Comparison of ENCODE assay signal across 20 cellular contexts in the genomic region with DNA sequence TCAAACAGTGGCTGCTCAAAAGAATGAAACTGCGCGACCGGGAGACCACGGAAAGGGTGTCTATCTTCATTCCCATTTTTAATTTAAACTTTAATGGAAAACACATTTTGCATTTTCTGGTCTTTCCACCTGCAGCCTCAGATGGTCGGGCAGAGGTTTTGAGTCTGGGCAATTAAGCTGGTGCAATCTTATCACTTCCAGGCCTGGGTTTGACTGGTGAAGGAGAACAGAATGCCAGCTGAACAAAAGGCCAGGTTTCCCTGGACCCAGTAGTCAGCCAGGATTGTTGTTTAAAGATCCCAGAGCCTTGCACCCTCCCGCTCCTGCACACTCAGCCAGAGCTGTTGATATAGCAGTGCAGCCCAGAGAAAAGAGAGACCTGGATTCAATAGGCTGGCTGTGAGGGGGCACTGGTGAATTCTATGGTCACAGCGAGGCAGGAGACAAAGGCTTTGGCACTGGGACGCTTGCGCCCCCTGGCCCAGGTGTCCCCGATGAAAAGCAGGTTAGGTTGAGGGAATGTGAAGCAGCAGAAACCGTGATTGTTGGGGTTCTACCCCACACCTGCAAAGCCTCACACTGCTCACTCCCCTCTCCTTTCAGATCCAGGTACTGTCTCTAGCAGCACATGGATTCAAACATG.
DNase-seq lines count a peak whose midpoint lies in the region; ATAC-seq and TF ChIP-seq lines count a peak whose summit lies in the region.
"Had no signal": no experiment of that assay in that cellular context is flagged by ENCODE, and none has a peak within 500 bp of the region (broad histone marks: within the 10 kb centered on the region; RNA-seq: fewer than 3 reads in every experiment).

No MANE protein-coding gene starts in this region.

- ATAC-seq in GM23338 (peak; percentile 74), T-helper 17 cell (no peak)
- ATAC-seq: GM12878 had no signal

- no peaks in the 10 kb centered on the region for H3K9me3 ChIP-seq in T-helper 17 cell (ENCODE audit: control insufficient read depth, low read length, poor library complexity, severe bottlenecking)
- H3K9me3 ChIP-seq in iPS-18a (ENCODE audit: control insufficient read depth, low read depth, low read length) = no peaks in the 10 kb centered on the region
- H3K9me3 ChIP-seq in trophoblast cell (ENCODE audit: insufficient read depth, low read depth, low read length) = no peaks in the 10 kb centered on the region
- H3K9me3 ChIP-seq in Peyer's patch = no peaks in the 10 kb centered on the region
- H3K9me3 ChIP-seq: left lung, mucosa of descending colon had no signal

- WGBS in trophoblast cell (ENCODE audit: extremely low coverage, insufficient coverage, insufficient read length) = no CpG with 5 or more reads among the region's 11 CpGs

- peaks cover 7% of the 10 kb centered on the region for H3K79me1 ChIP-seq in trophoblast cell (ENCODE audit: low read length)

- no peak overlapping the region for H4K12ac ChIP-seq in trophoblast cell (ENCODE audit: low read depth, low read length)

- peaks cover 20% of the 10 kb centered on the region for H3K27me3 Mint-ChIP-seq in GM23338 (ENCODE audit: insufficient read depth, low read depth, poor library complexity)
- H3K27me3 Mint-ChIP-seq in T-helper 17 cell = no peaks in the 10 kb centered on the region
- peaks cover 7% of the 10 kb centered on the region for H3K27me3 Mint-ChIP-seq in nephron progenitor cell (ENCODE audit: low read depth, poor library complexity)
- H3K27me3 Mint-ChIP-seq: activated B cell treated with CpG ODN at 0.5 μM for 24 hours; activated CD4-positive, alpha-beta memory T cell treated with anti-CD3 and anti-CD28 coated beads, Interleukin-2, amount 10 ng/mL, durations not matched to agents 7 days and 5 days; CD4-positive, CD25-positive, alpha-beta regulatory T cell had no signal

- H3K4me2 ChIP-seq in GM23338 (peak overlapping the region; percentile 67), trophoblast cell (ENCODE audit: low read length) (no peak overlapping the region)

- no peak for TF ChIP-seq POLR2A in Peyer's patch (IDR thresholded peaks at IDR 0.05)

- H3K36me3 Mint-ChIP-seq in GM23338 (ENCODE audit: low read depth) (no peaks in the 10 kb centered on the region), T-helper 17 cell (ENCODE audit: low read depth) (peaks cover 17% of the 10 kb centered on the region), nephron progenitor cell (ENCODE audit: low read depth) (peaks cover 6% of the 10 kb centered on the region)

- H2AK5ac ChIP-seq in trophoblast cell (ENCODE audit: low read length) = peak overlapping the region; percentile 69

- TF ChIP-seq CTCF in GM23338 (conservative IDR thresholded peaks at IDR 0.05; ENCODE audit: low read depth in 2 of 2) (peak; percentile 34 to 81; a peak in 3 of 4 replicates), nephron progenitor cell (IDR thresholded peaks at IDR 0.05) (no peak), Peyer's patch (IDR thresholded peaks at IDR 0.05) (no peak)

- 0 out of 2 replicates have a peak, but pooled peaks cover 4% of the 10 kb centered on the region for H3F3A ChIP-seq in GM23338 (replicated peaks; ENCODE audit: low read depth)

- DNase-seq in GM23338 (ENCODE audit: low spot score) = peak; percentile 75
- no peak for DNase-seq in T-helper 17 cell
- DNase-seq in trophoblast cell = no peak
- no peak for DNase-seq in nephron progenitor cell
- no peak for DNase-seq in Peyer's patch
- no peak for DNase-seq in DMS53 (lab: John Stamatoyannopoulos, UW)
- no peak for DNase-seq in Kasumi-1 (lab: John Stamatoyannopoulos, UW)
- DNase-seq: activated B cell treated with CpG ODN at 0.5 μM for 24 hours; activated CD4-positive, alpha-beta memory T cell treated with anti-CD3 and anti-CD28 coated beads, Interleukin-2, amount 10 ng/mL, durations not matched to agents 7 days and 5 days; activated T-cell treated with anti-CD3 and anti-CD28 coated beads for 4 hours; CD4-positive, CD25-positive, alpha-beta regulatory T cell; DMS153; GOT3; NCI-H187 treated with DMSO at 0.1 percent for 48 hours; NCI-H226; SIG-M5 had no signal

- H3K27ac Mint-ChIP-seq in GM23338 (no peak overlapping the region), T-helper 17 cell (peak overlapping the region; percentile 47), nephron progenitor cell (no peak overlapping the region)
- H3K27ac Mint-ChIP-seq: activated CD4-positive, alpha-beta memory T cell treated with anti-CD3 and anti-CD28 coated beads, Interleukin-2, amount 10 ng/mL, durations not matched to agents 7 days and 5 days had no signal

- peak overlapping the region; percentile 31 for H4K8ac ChIP-seq in trophoblast cell (ENCODE audit: low read depth, low read length)

- no peak overlapping the region for H3K4ac ChIP-seq in trophoblast cell (ENCODE audit: low read depth, low read length)

- peak overlapping the region; percentile 30; the same call in 1 of the 2 replicates for H3K4me3 ChIP-seq in GM23338
- H3K4me3 ChIP-seq in iPS-18a (ENCODE audit: low read length) = peak overlapping the region; percentile 25
- no peak overlapping the region for H3K4me3 ChIP-seq in trophoblast cell (ENCODE audit: low read depth, low read length)
- no peak overlapping the region for H3K4me3 ChIP-seq in Peyer's patch
- H3K4me3 ChIP-seq: GM12878, left lung, mucosa of descending colon had no signal

- H3K4me1 ChIP-seq in GM23338 (ENCODE audit: insufficient read depth) (peaks cover 20% of the 10 kb centered on the region), iPS-18a (ENCODE audit: control insufficient read depth, low read depth, low read length) (peaks cover 17% of the 10 kb centered on the region), trophoblast cell (ENCODE audit: control insufficient read depth in 1 of 2, insufficient read depth in 2 of 2, low read length in 2 of 2) (peaks cover 13 to 15% of the 10 kb centered on the region in 2 experiments), Peyer's patch (peaks cover 0 to under 1% (median 0%) of the 10 kb centered on the region in 4 donors)

- no peaks in the 10 kb centered on the region; the same call in 1 of the 2 replicates for H3K9me2 ChIP-seq in GM23338 (ENCODE audit: insufficient read depth)

- H3K23ac ChIP-seq in trophoblast cell (ENCODE audit: low read length) = no peak overlapping the region

- no peak overlapping the region for H3K18ac ChIP-seq in trophoblast cell (ENCODE audit: low read length)

- H2BK5ac ChIP-seq in trophoblast cell (ENCODE audit: low read depth, low read length, poor library complexity) = no peak overlapping the region

- peak overlapping the region; percentile 36 for H2BK12ac ChIP-seq in trophoblast cell (ENCODE audit: low read length)

- no peaks in the 10 kb centered on the region for H4K20me1 ChIP-seq in GM23338 (replicated peaks; ENCODE audit: insufficient read depth)

- H2BK120ac ChIP-seq in trophoblast cell (ENCODE audit: insufficient read depth, low read length, poor library complexity) = no peak overlapping the region

- H4K91ac ChIP-seq in trophoblast cell (ENCODE audit: low read depth, low read length) = peak overlapping the region; percentile 41

- H3K36me3 ChIP-seq in GM23338 (ENCODE audit: insufficient read depth) (no peaks in the 10 kb centered on the region), iPS-18a (ENCODE audit: control insufficient read depth, low read depth, low read length) (no peaks in the 10 kb centered on the region), trophoblast cell (ENCODE audit: control insufficient read depth in 1 of 2, insufficient read depth in 2 of 2, low read length in 2 of 2) (no peaks in the 10 kb centered on the region), Peyer's patch (peaks cover 0 to 10% (median 7%) of the 10 kb centered on the region in 3 donors)

- no peaks in the 10 kb centered on the region; the same call in 2 of the 3 replicates for H3K9me3 Mint-ChIP-seq in GM23338
- no peaks in the 10 kb centered on the region for H3K9me3 Mint-ChIP-seq in nephron progenitor cell
- H3K9me3 Mint-ChIP-seq: activated B cell treated with CpG ODN at 0.5 μM for 24 hours; activated CD4-positive, alpha-beta memory T cell treated with anti-CD3 and anti-CD28 coated beads, Interleukin-2, amount 10 ng/mL, durations not matched to agents 7 days and 5 days; CD4-positive, CD25-positive, alpha-beta regulatory T cell had no signal

- peak overlapping the region; percentile 92 for H2AFZ ChIP-seq in GM23338
- no peak overlapping the region for H2AFZ ChIP-seq in trophoblast cell (ENCODE audit: insufficient read depth, low read length, poor library complexity)

- H3K79me2 ChIP-seq in GM23338 (replicated peaks; ENCODE audit: insufficient read depth) (no peaks in the 10 kb centered on the region), trophoblast cell (ENCODE audit: control insufficient read depth, insufficient read depth, low read length, poor library complexity) (no peaks in the 10 kb centered on the region)

- peak overlapping the region; percentile 33 for H3K14ac ChIP-seq in trophoblast cell (ENCODE audit: low read length)

- H3K27ac ChIP-seq in GM23338 (ENCODE audit: low read depth) (no peak overlapping the region), iPS-18a (ENCODE audit: low read length) (no peak overlapping the region), trophoblast cell (ENCODE audit: low read depth, low read length) (no peak overlapping the region), Peyer's patch (no peak overlapping the region)
- H3K27ac ChIP-seq: left lung had no signal

- H3K27me3 ChIP-seq in GM23338 (ENCODE audit: insufficient read depth) = no peaks in the 10 kb centered on the region
- peaks cover 23% of the 10 kb centered on the region for H3K27me3 ChIP-seq in iPS-18a (ENCODE audit: control insufficient read depth, insufficient read depth, low read length)
- no peaks in the 10 kb centered on the region for H3K27me3 ChIP-seq in trophoblast cell (ENCODE audit: insufficient read depth, low read length)
- H3K27me3 ChIP-seq in Peyer's patch = no peaks in the 10 kb centered on the region
- H3K27me3 ChIP-seq: left lung had no signal

- H3K4me3 Mint-ChIP-seq in GM23338 = peak overlapping the region; percentile 49; the same call in 1 of the 3 replicates
- no peak overlapping the region for H3K4me3 Mint-ChIP-seq in T-helper 17 cell
- H3K4me3 Mint-ChIP-seq in nephron progenitor cell = no peak overlapping the region
- H3K4me3 Mint-ChIP-seq: activated B cell treated with CpG ODN at 0.5 μM for 24 hours; activated CD4-positive, alpha-beta memory T cell treated with anti-CD3 and anti-CD28 coated beads, Interleukin-2, amount 10 ng/mL, durations not matched to agents 7 days and 5 days; CD4-positive, CD25-positive, alpha-beta regulatory T cell had no signal

- H3K4me1 Mint-ChIP-seq in GM23338 (peaks cover 27% of the 10 kb centered on the region), T-helper 17 cell (peaks cover 52% of the 10 kb centered on the region), nephron progenitor cell (peaks cover 49% of the 10 kb centered on the region)

- H3K9ac ChIP-seq in iPS-18a (ENCODE audit: low read length) (no peak overlapping the region), trophoblast cell (ENCODE audit: low read length) (no peak overlapping the region)

TF ChIP-seq in GM23338, 12 proteins besides CTCF, POLR2A, EP300 and RAD21 (continues in another document):
- no peak for TF ChIP-seq STAT1 (IDR thresholded peaks at IDR 0.05; ENCODE audit: unreplicated experiment)

Comparison
In these comparisons a context has a peak if more than half of its experiments do, and no peak if none do; other contexts are left out.
1. H3K4me3 ChIP-seq: peak in GM23338 (single experiment) and iPS-18a (single experiment); none in trophoblast cell (single experiment) and Peyer's patch (0 of 4).
2. CTCF ChIP-seq: peak in GM23338 (2 of 2); none in nephron progenitor cell (single experiment) and Peyer's patch (0 of 6).